In the genomic region with DNA sequence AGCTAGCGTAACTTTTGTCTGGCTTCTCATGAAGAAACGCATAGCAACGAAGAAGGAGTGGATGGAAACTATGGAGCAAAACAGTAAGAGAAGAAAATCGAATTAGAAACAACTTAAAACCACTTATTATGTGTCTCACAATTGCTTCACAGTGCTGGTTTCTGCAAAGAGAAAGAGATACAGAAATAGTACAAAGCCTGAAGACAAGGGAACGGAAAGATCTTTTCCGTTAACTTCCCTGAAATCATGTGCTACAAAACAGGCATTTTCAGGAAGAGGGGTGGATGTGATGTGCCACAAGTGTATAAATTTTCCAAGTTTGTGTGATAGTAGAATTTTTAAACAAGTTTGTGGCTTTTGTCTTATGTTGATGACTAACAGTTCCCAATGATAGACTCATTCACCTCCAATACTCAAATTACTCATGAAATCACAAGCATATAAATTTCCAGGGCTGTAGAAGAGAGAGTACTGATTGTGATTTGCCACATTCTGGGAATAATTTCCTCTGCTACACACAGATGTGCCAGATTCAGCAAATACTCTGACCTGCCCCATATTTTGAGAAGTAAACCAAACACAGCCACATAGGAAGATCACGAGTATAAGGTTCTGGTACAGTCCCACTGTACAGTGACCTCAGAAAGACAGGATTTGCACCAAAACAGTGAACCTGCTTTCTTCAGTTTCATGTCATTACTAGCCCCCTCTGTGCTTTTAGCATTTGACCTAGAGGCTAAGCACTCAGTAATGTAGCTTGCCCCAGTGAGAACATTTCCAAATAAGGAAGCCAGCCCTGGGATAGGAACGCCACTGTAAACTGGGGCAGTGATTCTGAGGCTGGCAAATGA, we compare ENCODE assay signal across 1 cellular context.
TF ChIP-seq lines count a peak whose summit lies in the region.

No MANE protein-coding gene starts in this region.

TF ChIP-seq in GM23338, 12 proteins besides CTCF, POLR2A, EP300 and RAD21 (continued from another document):
- TF ChIP-seq, protein P1, sequence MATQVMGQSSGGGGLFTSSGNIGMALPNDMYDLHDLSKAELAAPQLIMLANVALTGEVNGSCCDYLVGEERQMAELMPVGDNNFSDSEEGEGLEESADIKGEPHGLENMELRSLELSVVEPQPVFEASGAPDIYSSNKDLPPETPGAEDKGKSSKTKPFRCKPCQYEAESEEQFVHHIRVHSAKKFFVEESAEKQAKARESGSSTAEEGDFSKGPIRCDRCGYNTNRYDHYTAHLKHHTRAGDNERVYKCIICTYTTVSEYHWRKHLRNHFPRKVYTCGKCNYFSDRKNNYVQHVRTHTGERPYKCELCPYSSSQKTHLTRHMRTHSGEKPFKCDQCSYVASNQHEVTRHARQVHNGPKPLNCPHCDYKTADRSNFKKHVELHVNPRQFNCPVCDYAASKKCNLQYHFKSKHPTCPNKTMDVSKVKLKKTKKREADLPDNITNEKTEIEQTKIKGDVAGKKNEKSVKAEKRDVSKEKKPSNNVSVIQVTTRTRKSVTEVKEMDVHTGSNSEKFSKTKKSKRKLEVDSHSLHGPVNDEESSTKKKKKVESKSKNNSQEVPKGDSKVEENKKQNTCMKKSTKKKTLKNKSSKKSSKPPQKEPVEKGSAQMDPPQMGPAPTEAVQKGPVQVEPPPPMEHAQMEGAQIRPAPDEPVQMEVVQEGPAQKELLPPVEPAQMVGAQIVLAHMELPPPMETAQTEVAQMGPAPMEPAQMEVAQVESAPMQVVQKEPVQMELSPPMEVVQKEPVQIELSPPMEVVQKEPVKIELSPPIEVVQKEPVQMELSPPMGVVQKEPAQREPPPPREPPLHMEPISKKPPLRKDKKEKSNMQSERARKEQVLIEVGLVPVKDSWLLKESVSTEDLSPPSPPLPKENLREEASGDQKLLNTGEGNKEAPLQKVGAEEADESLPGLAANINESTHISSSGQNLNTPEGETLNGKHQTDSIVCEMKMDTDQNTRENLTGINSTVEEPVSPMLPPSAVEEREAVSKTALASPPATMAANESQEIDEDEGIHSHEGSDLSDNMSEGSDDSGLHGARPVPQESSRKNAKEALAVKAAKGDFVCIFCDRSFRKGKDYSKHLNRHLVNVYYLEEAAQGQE (IDR thresholded peaks at IDR 0.05; ENCODE audit: unreplicated experiment) = no peak
